In the genomic region with DNA sequence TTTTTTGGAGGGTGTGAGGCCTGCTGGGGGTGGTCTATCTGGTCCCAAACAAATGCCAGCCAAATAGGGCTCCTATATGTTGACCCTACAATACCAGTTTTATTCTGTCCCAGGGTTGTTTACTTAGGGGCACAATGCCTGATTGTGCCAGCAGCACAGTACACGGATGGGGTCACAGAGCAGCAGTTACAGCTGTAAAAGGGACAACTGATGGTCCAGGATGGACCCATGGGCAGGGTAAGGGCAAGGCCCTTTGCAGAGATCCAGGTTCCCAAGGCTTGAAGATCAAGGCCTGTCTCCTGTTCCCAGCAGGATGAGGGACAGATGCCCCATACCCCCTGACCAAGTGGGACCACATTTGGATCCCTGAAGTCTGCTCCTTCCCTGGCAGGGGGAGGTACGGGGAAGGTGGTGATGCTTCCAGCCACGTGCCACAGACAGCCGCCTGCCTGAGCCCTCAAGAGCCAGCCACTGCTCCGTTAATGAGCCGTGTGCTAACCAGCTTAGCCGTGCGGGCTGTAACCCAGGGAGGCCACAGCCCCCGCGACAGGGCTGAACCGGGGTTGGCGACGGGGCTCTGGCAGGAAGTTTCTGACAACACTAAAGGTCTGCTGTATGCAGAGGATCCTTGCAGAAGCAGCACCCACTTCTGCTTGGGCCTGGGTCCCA, we compare ENCODE assay signal across 20 cellular contexts. TPM values are rescaled to one million over a fixed set of nuclear protein-coding genes. Genes with fewer than 3 reads are reported as not detected.
DNase-seq lines count a peak whose midpoint lies in the region; ATAC-seq and TF ChIP-seq lines count a peak whose summit lies in the region.
"Had no signal": no experiment of that assay in that cellular context is flagged by ENCODE, and none has a peak within 500 bp of the region (broad histone marks: within the 10 kb centered on the region; RNA-seq: fewer than 3 reads in every experiment).

No MANE protein-coding gene starts in this region.

- H2AFZ ChIP-seq in neural progenitor cell (replicated peaks), result no peak overlapping the region
- H2AFZ ChIP-seq in Karpas-422 (ENCODE audit: low read length), result no peak overlapping the region

- 49 to 82% methylated on average over 13 of the region's 13 CpGs for WGBS in sigmoid colon, 2 donors

- TF ChIP-seq CTCF in neural progenitor cell (IDR thresholded peaks at IDR 0.05), result no peak
- no peak for TF ChIP-seq CTCF in sigmoid colon (IDR thresholded peaks at IDR 0.05)

- H3K27ac Mint-ChIP-seq in activated CD8-positive, alpha-beta T cell treated with anti-CD3 and anti-CD28 coated beads, Interleukin-2, amount 10 ng/mL, durations not matched to agents 7 days and 5 days, result no peak overlapping the region
- no peak overlapping the region for H3K27ac Mint-ChIP-seq in neural progenitor cell
- H3K27ac Mint-ChIP-seq: activated naive CD8-positive, alpha-beta T cell treated with anti-CD3 and anti-CD28 coated beads for 36 hours; activated T-cell treated with anti-CD3 and anti-CD28 coated beads, Interleukin-2, amount 50 U/mL, for 24 hours; immature natural killer cell had no signal

- TF ChIP-seq POLR2A in sigmoid colon (IDR thresholded peaks at IDR 0.05), result no peak

- no peaks in the 10 kb centered on the region for H3K27me3 ChIP-seq in neural progenitor cell
- no peaks in the 10 kb centered on the region for H3K27me3 ChIP-seq in Karpas-422 (ENCODE audit: low read length)
- H3K27me3 ChIP-seq in sigmoid colon, result no peaks in the 10 kb centered on the region
- H3K27me3 ChIP-seq: transverse colon had no signal

- H3K4me3 ChIP-seq in neural progenitor cell, result no peak overlapping the region
- H3K4me3 ChIP-seq in Karpas-422 (ENCODE audit: low read length), result no peak overlapping the region
- H3K4me3 ChIP-seq in sigmoid colon, result no peak overlapping the region
- H3K4me3 ChIP-seq: lung, SK-N-MC, transverse colon had no signal

- H3K36me3 ChIP-seq in neural progenitor cell, result no peaks in the 10 kb centered on the region
- H3K36me3 ChIP-seq in Karpas-422 (ENCODE audit: insufficient read depth, low read length), result no peaks in the 10 kb centered on the region
- peaks cover 0 to 18% (median 0%) of the 10 kb centered on the region in 4 donors for H3K36me3 ChIP-seq in sigmoid colon
- H3K36me3 ChIP-seq: transverse colon had no signal

- no peak for TF ChIP-seq EP300 in sigmoid colon (IDR thresholded peaks at IDR 0.05)

- intact Hi-C loops in sigmoid colon (cut with DNase I), result no loop called here

- H3K36me3 Mint-ChIP-seq in activated CD8-positive, alpha-beta T cell treated with anti-CD3 and anti-CD28 coated beads, Interleukin-2, amount 10 ng/mL, durations not matched to agents 7 days and 5 days (ENCODE audit: low read depth), result no peaks in the 10 kb centered on the region
- H3K36me3 Mint-ChIP-seq in neural progenitor cell, result peaks cover 4% of the 10 kb centered on the region
- H3K36me3 Mint-ChIP-seq: activated naive CD8-positive, alpha-beta T cell treated with anti-CD3 and anti-CD28 coated beads for 36 hours; immature natural killer cell; stimulated activated effector memory CD8-positive, alpha-beta T cell treated with anti-CD3 and anti-CD28 coated beads, Interleukin-12 subunit alpha, Interleukin-12 subunit beta, amount 100 ng/mL, for 72 hours had no signal

- H3K4me1 ChIP-seq in neural progenitor cell (peaks cover 20% of the 10 kb centered on the region), Karpas-422 (ENCODE audit: low read length) (no peaks in the 10 kb centered on the region), sigmoid colon (no peaks in the 10 kb centered on the region)

- DNase-seq in DMS79 (lab: John Stamatoyannopoulos, UW) (peak; percentile 4), DMS79 treated with DMSO at 0.1 percent for 48 hours (lab: John Stamatoyannopoulos, UW) (no peak), KBM-7 (peak; percentile 70), neural progenitor cell (ENCODE audit: low spot score) (peak; percentile 51), Karpas-422 (no peak), sigmoid colon (no peak)
- no peak for DNase-seq in activated CD8-positive, alpha-beta T cell treated with anti-CD3 and anti-CD28 coated beads, Interleukin-2, amount 10 ng/mL, durations not matched to agents 7 days and 5 days
- DNase-seq: activated naive CD8-positive, alpha-beta T cell treated with anti-CD3 and anti-CD28 coated beads for 36 hours; activated T-cell treated with anti-CD3 and anti-CD28 coated beads, Interleukin-2, amount 50 U/mL, for 24 hours; glutamatergic neuron; H7; immature natural killer cell; NCI-H187; stimulated activated CD4-positive, alpha-beta T cell treated with anti-CD3 and anti-CD28 coated beads, Interleukin-12 subunit alpha, Interleukin-12 subunit beta, amount 100 ng/mL, for 4 hours had no signal

- peaks cover 10% of the 10 kb centered on the region for H3K4me1 Mint-ChIP-seq in activated CD8-positive, alpha-beta T cell treated with anti-CD3 and anti-CD28 coated beads, Interleukin-2, amount 10 ng/mL, durations not matched to agents 7 days and 5 days (ENCODE audit: low read depth)
- H3K4me1 Mint-ChIP-seq in neural progenitor cell, result peaks cover 40% of the 10 kb centered on the region
- H3K4me1 Mint-ChIP-seq: immature natural killer cell; stimulated activated effector memory CD8-positive, alpha-beta T cell treated with anti-CD3 and anti-CD28 coated beads, Interleukin-12 subunit alpha, Interleukin-12 subunit beta, amount 100 ng/mL, for 72 hours had no signal

- H4K20me1 ChIP-seq in neural progenitor cell (ENCODE audit: low read depth) (peaks cover 11% of the 10 kb centered on the region), Karpas-422 (ENCODE audit: insufficient read depth, low read depth, low read length) (no peaks in the 10 kb centered on the region)

- no peaks in the 10 kb centered on the region for H3F3A ChIP-seq in neural progenitor cell (ENCODE audit: low read depth)

- CTCF ChIA-PET in activated CD8-positive, alpha-beta T cell treated with anti-CD3 and anti-CD28 coated beads, Interleukin-2, amount 10 ng/mL, durations not matched to agents 7 days and 5 days (lab: Charles Lee), result interaction anchor here (3.3 kb wide), 1 partner anchor 8 kb away, joined by 17 read pairs; no protein-coding TSS in a partner anchor

- H3K79me2 ChIP-seq in neural progenitor cell (ENCODE audit: low read depth) (no peaks in the 10 kb centered on the region), Karpas-422 (ENCODE audit: low read length) (no peaks in the 10 kb centered on the region)

- in situ Hi-C loops in KBM-7 (cut with MboI; ENCODE audit: low pct_unique_long_range_greater_than_20kb, low sequenced_read_pairs), result no loop called here

- peak; percentile 47 for ATAC-seq in activated CD8-positive, alpha-beta T cell treated with anti-CD3 and anti-CD28 coated beads, Interleukin-2, amount 10 ng/mL, durations not matched to agents 7 days and 5 days
- no peak for ATAC-seq in HG02798 (IDR thresholded peaks at IDR 0.05; ENCODE audit: poor library complexity, unreplicated experiment)
- ATAC-seq: stimulated activated effector memory CD8-positive, alpha-beta T cell treated with anti-CD3 and anti-CD28 coated beads, Interleukin-12 subunit alpha, Interleukin-12 subunit beta, amount 100 ng/mL, for 72 hours had no signal

- no peaks in the 10 kb centered on the region for H3K27me3 Mint-ChIP-seq in activated CD8-positive, alpha-beta T cell treated with anti-CD3 and anti-CD28 coated beads, Interleukin-2, amount 10 ng/mL, durations not matched to agents 7 days and 5 days (ENCODE audit: low read depth)
- peaks cover 5% of the 10 kb centered on the region for H3K27me3 Mint-ChIP-seq in neural progenitor cell (ENCODE audit: insufficient read depth, low read depth)
- H3K27me3 Mint-ChIP-seq: activated naive CD8-positive, alpha-beta T cell treated with anti-CD3 and anti-CD28 coated beads for 36 hours; activated T-cell treated with anti-CD3 and anti-CD28 coated beads, Interleukin-2, amount 50 U/mL, for 24 hours had no signal

- no peaks in the 10 kb centered on the region for H3K9me2 ChIP-seq in Karpas-422 (replicated peaks; ENCODE audit: insufficient read depth, low read length)

- H3K9me3 ChIP-seq in neural progenitor cell (ENCODE audit: low read depth) (no peaks in the 10 kb centered on the region), Karpas-422 (ENCODE audit: low read length) (no peaks in the 10 kb centered on the region), sigmoid colon (no peaks in the 10 kb centered on the region)
- H3K9me3 ChIP-seq: transverse colon had no signal

- H3K4me2 ChIP-seq in neural progenitor cell (no peak overlapping the region), Karpas-422 (ENCODE audit: low read depth, low read length, poor library complexity, severe bottlenecking) (no peak overlapping the region)

- no peak overlapping the region for H3K4me3 Mint-ChIP-seq in activated CD8-positive, alpha-beta T cell treated with anti-CD3 and anti-CD28 coated beads, Interleukin-2, amount 10 ng/mL, durations not matched to agents 7 days and 5 days
- H3K4me3 Mint-ChIP-seq in neural progenitor cell, result no peak overlapping the region
- H3K4me3 Mint-ChIP-seq: activated naive CD8-positive, alpha-beta T cell treated with anti-CD3 and anti-CD28 coated beads for 36 hours; activated T-cell treated with anti-CD3 and anti-CD28 coated beads, Interleukin-2, amount 50 U/mL, for 24 hours; immature natural killer cell; stimulated activated effector memory CD8-positive, alpha-beta T cell treated with anti-CD3 and anti-CD28 coated beads, Interleukin-12 subunit alpha, Interleukin-12 subunit beta, amount 100 ng/mL, for 72 hours had no signal

- POLR2A ChIA-PET in activated CD8-positive, alpha-beta T cell treated with anti-CD3 and anti-CD28 coated beads, Interleukin-2, amount 10 ng/mL, durations not matched to agents 7 days and 5 days (lab: Charles Lee), result interaction anchor here (0.6 kb wide), 1 partner anchor 22 kb away, joined by 3 read pairs; no protein-coding TSS in a partner anchor

- no peaks in the 10 kb centered on the region for H3K9me3 Mint-ChIP-seq in activated CD8-positive, alpha-beta T cell treated with anti-CD3 and anti-CD28 coated beads, Interleukin-2, amount 10 ng/mL, durations not matched to agents 7 days and 5 days (ENCODE audit: insufficient read depth)
- no peaks in the 10 kb centered on the region for H3K9me3 Mint-ChIP-seq in neural progenitor cell
- H3K9me3 Mint-ChIP-seq: activated naive CD8-positive, alpha-beta T cell treated with anti-CD3 and anti-CD28 coated beads for 36 hours; activated T-cell treated with anti-CD3 and anti-CD28 coated beads, Interleukin-2, amount 50 U/mL, for 24 hours; immature natural killer cell; stimulated activated effector memory CD8-positive, alpha-beta T cell treated with anti-CD3 and anti-CD28 coated beads, Interleukin-12 subunit alpha, Interleukin-12 subunit beta, amount 100 ng/mL, for 72 hours had no signal

- H3K9ac ChIP-seq in neural progenitor cell (no peak overlapping the region), Karpas-422 (ENCODE audit: low read length) (no peak overlapping the region)

- H3K27ac ChIP-seq in neural progenitor cell (no peak overlapping the region), Karpas-422 (ENCODE audit: low read length) (no peak overlapping the region), sigmoid colon (no peak overlapping the region)
- H3K27ac ChIP-seq: 22Rv1, SK-N-MC had no signal

RNA-seq across cellular contexts. Expression of a gene that starts 18.2 kb away (rescaled TPM):
- total RNA-seq in activated CD8-positive, alpha-beta T cell treated with anti-CD3 and anti-CD28 coated beads, Interleukin-2, amount 10 ng/mL, durations not matched to agents 7 days and 5 days, result 1 to 10 TPM; 1.9 to 2.3 TPM
- total RNA-seq in neural progenitor cell (ENCODE audit: low replicate concordance) (1.4 and 5.6 TPM in 2 replicates), sigmoid colon (10 to 100 TPM in 2 of 4 donors, 1 to 10 TPM in 2; 5.4 to 16.6 (median 9.3) TPM)
- 7.0 and 7.9 TPM in 2 replicates for total RNA-seq in Karpas-422 (2014; rRNA removed; shearing (Covaris generic); ENCODE audit: low replicate concordance)
- polyA plus RNA-seq in sigmoid colon, result 10 to 100 TPM in 1 of 3 donors, 1 to 10 TPM in 2; 2.4 to 24.5 (median 4.4) TPM
- polyA plus RNA-seq: immature natural killer cell had no signal

RNA-seq across cellular contexts. Expression of a gene that starts 21.7 kb away (rescaled TPM):
- 1 to 10 TPM; 1.1 to 1.3 TPM for total RNA-seq in activated CD8-positive, alpha-beta T cell treated with anti-CD3 and anti-CD28 coated beads, Interleukin-2, amount 10 ng/mL, durations not matched to agents 7 days and 5 days
- total RNA-seq in neural progenitor cell (ENCODE audit: low replicate concordance) (3.3 and 13.5 TPM in 2 replicates), sigmoid colon (1 to 10 TPM; 2.7 to 6.6 (median 3.9) TPM)
- total RNA-seq in Karpas-422 (2014; rRNA removed; shearing (Covaris generic); ENCODE audit: low replicate concordance), result 28.1 and 34.7 TPM in 2 replicates
- 10 to 100 TPM; 16.7 to 19.2 (median 19.2) TPM for polyA plus RNA-seq in sigmoid colon

RNA-seq across cellular contexts. Expression of a gene that starts 34.1 kb away (rescaled TPM):
- 10 to 100 TPM; 20.1 to 20.2 TPM for total RNA-seq in activated CD8-positive, alpha-beta T cell treated with anti-CD3 and anti-CD28 coated beads, Interleukin-2, amount 10 ng/mL, durations not matched to agents 7 days and 5 days
- total RNA-seq in neural progenitor cell (ENCODE audit: low replicate concordance) (23.7 and 96.3 TPM in 2 replicates), sigmoid colon (10 to 100 TPM; 30.1 to 55.9 (median 51.1) TPM)
- 42.9 and 68.7 TPM in 2 replicates for total RNA-seq in Karpas-422 (2014; rRNA removed; shearing (Covaris generic); ENCODE audit: low replicate concordance)
- 10 to 100 TPM; 14.8 to 32.0 (median 26.4) TPM for polyA plus RNA-seq in sigmoid colon

RNA-seq across cellular contexts. Expression of a gene that starts 38.3 kb away (rescaled TPM):
- 100 to 1,000 TPM; 116 to 117 TPM for total RNA-seq in activated CD8-positive, alpha-beta T cell treated with anti-CD3 and anti-CD28 coated beads, Interleukin-2, amount 10 ng/mL, durations not matched to agents 7 days and 5 days
- 39.2 and 71.2 TPM in 2 replicates for total RNA-seq in neural progenitor cell (ENCODE audit: low replicate concordance)
- 386 and 447 TPM in 2 replicates for total RNA-seq in Karpas-422 (2014; rRNA removed; shearing (Covaris generic); ENCODE audit: low replicate concordance)
- 100 to 1,000 TPM in 3 of 4 donors, 10 to 100 TPM in 1; 67.9 to 152 (median 128) TPM for total RNA-seq in sigmoid colon
- 100 to 1,000 TPM; 108 to 286 (median 129) TPM for polyA plus RNA-seq in sigmoid colon

RNA-seq across cellular contexts. Expression of a gene that starts 43.3 kb away (rescaled TPM):
- 10 to 100 TPM; 32.4 to 32.9 TPM for total RNA-seq in activated CD8-positive, alpha-beta T cell treated with anti-CD3 and anti-CD28 coated beads, Interleukin-2, amount 10 ng/mL, durations not matched to agents 7 days and 5 days
- total RNA-seq in neural progenitor cell (ENCODE audit: low replicate concordance), result 9.5 and 20.0 TPM in 2 replicates
- total RNA-seq in Karpas-422 (2014; rRNA removed; shearing (Covaris generic); ENCODE audit: low replicate concordance), result 42.2 and 44.4 TPM in 2 replicates
- 10 to 100 TPM; 10.7 to 37.2 (median 12.8) TPM for total RNA-seq in sigmoid colon
- polyA plus RNA-seq in sigmoid colon, result 10 to 100 TPM; 10.8 to 31.3 (median 11.3) TPM

Comparison
In these comparisons a context has a peak if more than half of its experiments do, and no peak if none do; other contexts are left out.
1. DNase-seq: peak in DMS79 (single experiment), KBM-7 (single experiment) and neural progenitor cell (single experiment); none in DMS79 treated with DMSO at 0.1 percent for 48 hours (single experiment), activated CD8-positive, alpha-beta T cell treated with anti-CD3 and anti-CD28 coated beads, Interleukin-2, amount 10 ng/mL, durations not matched to agents 7 days and 5 days (single experiment), Karpas-422 (single experiment) and sigmoid colon (single experiment).